Comparison of ENCODE assay signal across 19 cellular contexts in the genomic region with DNA sequence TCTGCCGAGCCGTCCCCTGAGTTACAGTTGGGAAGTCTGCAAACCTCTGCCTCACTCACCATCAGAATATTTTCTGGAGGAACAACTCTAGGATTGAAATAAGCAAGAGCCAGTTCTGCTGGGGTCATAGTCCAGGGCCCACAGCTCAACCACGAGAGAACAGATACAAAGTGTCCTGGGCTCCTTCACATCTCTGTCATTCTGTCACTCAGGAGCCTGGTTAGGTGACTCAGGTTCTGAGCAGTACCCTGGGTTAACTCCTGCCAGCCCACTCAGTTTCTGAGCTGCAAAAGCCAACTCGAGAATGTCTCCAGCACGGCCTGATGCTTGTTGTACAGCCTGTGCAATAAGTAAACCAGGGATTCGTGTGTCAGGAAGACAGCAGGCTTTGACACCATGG.
DNase-seq lines count a peak whose midpoint lies in the region; ATAC-seq and TF ChIP-seq lines count a peak whose summit lies in the region.
"Had no signal": no experiment of that assay in that cellular context is flagged by ENCODE, and none has a peak within 500 bp of the region (broad histone marks: within the 10 kb centered on the region; RNA-seq: fewer than 3 reads in every experiment).

No MANE protein-coding gene starts in this region.

- no peak overlapping the region for H3K27ac Mint-ChIP-seq in activated naive CD8-positive, alpha-beta T cell treated with anti-CD3 and anti-CD28 coated beads for 36 hours
- H3K27ac Mint-ChIP-seq: activated CD8-positive, alpha-beta memory T cell treated with anti-CD3 and anti-CD28 coated beads, Interleukin-2, amount 10 ng/mL, durations not matched to agents 7 days and 5 days; mesothelial cell of epicardium; neural progenitor cell had no signal

- peaks cover 27% of the 10 kb centered on the region for H3K4me1 ChIP-seq in cardiac muscle cell (ENCODE audit: low read depth)
- peaks cover 0 to 47% (median 19%) of the 10 kb centered on the region in 4 donors for H3K4me1 ChIP-seq in tibial artery

- peaks cover 33% of the 10 kb centered on the region for H3K4me1 Mint-ChIP-seq in activated naive CD8-positive, alpha-beta T cell treated with anti-CD3 and anti-CD28 coated beads for 36 hours

- H3K4me3 ChIP-seq in cardiac muscle cell (no peak overlapping the region), tibial artery (no peak overlapping the region)
- H3K4me3 ChIP-seq: adrenal gland, neural progenitor cell, psoas muscle had no signal

- H3K9me3 Mint-ChIP-seq in activated naive CD8-positive, alpha-beta T cell treated with anti-CD3 and anti-CD28 coated beads for 36 hours = no peaks in the 10 kb centered on the region
- H3K9me3 Mint-ChIP-seq: mesothelial cell of epicardium, neural progenitor cell had no signal

- no peaks in the 10 kb centered on the region for H3K27me3 Mint-ChIP-seq in activated naive CD8-positive, alpha-beta T cell treated with anti-CD3 and anti-CD28 coated beads for 36 hours
- H3K27me3 Mint-ChIP-seq: activated CD8-positive, alpha-beta memory T cell treated with anti-CD3 and anti-CD28 coated beads, Interleukin-2, amount 10 ng/mL, durations not matched to agents 7 days and 5 days had no signal

- no peaks in the 10 kb centered on the region for H3K36me3 Mint-ChIP-seq in activated naive CD8-positive, alpha-beta T cell treated with anti-CD3 and anti-CD28 coated beads for 36 hours
- H3K36me3 Mint-ChIP-seq: activated CD8-positive, alpha-beta memory T cell treated with anti-CD3 and anti-CD28 coated beads, Interleukin-2, amount 10 ng/mL, durations not matched to agents 7 days and 5 days; mesothelial cell of epicardium; neural progenitor cell had no signal

- H3K27me3 ChIP-seq in cardiac muscle cell (no peaks in the 10 kb centered on the region), tibial artery (no peaks in the 10 kb centered on the region)
- H3K27me3 ChIP-seq: adrenal gland, neural progenitor cell had no signal

- H3K4me3 Mint-ChIP-seq in activated naive CD8-positive, alpha-beta T cell treated with anti-CD3 and anti-CD28 coated beads for 36 hours = no peak overlapping the region
- H3K4me3 Mint-ChIP-seq: activated CD8-positive, alpha-beta memory T cell treated with anti-CD3 and anti-CD28 coated beads, Interleukin-2, amount 10 ng/mL, durations not matched to agents 7 days and 5 days; mesothelial cell of epicardium; neural progenitor cell had no signal

- intact Hi-C loops in Right ventricle myocardium inferior (cut with DNase I) = no loop called here
- intact Hi-C loops in tibial artery (cut with DNase I; ENCODE audit: low total_unique reads) = no loop called here

- no peak for ATAC-seq in Right ventricle myocardium inferior
- ATAC-seq in HG02970 (IDR thresholded peaks at IDR 0.05; ENCODE audit: low FRiP score, unreplicated experiment) = no peak
- ATAC-seq: activated CD8-positive, alpha-beta memory T cell treated with anti-CD3 and anti-CD28 coated beads, Interleukin-2, amount 10 ng/mL, durations not matched to agents 7 days and 5 days; psoas muscle had no signal

- no peaks in the 10 kb centered on the region for H3K9me3 ChIP-seq in cardiac muscle cell (ENCODE audit: low read depth)
- H3K9me3 ChIP-seq in tibial artery = no peaks in the 10 kb centered on the region
- H3K9me3 ChIP-seq: adrenal gland, psoas muscle had no signal

- TF ChIP-seq CTCF in cardiac muscle cell (IDR thresholded peaks at IDR 0.05; ENCODE audit: low read depth, low read length) (no peak), tibial artery (IDR thresholded peaks at IDR 0.05) (no peak)

- H3K36me3 ChIP-seq in cardiac muscle cell (no peaks in the 10 kb centered on the region), tibial artery (no peaks in the 10 kb centered on the region)
- H3K36me3 ChIP-seq: adrenal gland, neural progenitor cell had no signal

- H3K27ac ChIP-seq in cardiac muscle cell (peak overlapping the region; percentile 8), tibial artery (peak overlapping the region; percentile 18 to 45)
- H3K27ac ChIP-seq: neural progenitor cell, psoas muscle had no signal

- no peak for DNase-seq in cardiac muscle cell (ENCODE audit: low read depth in 1 of 2, low spot score in 1 of 2)
- no peak for DNase-seq in Right ventricle myocardium inferior (ENCODE audit: missing footprints)
- DNase-seq in activated naive CD8-positive, alpha-beta T cell treated with anti-CD3 and anti-CD28 coated beads for 36 hours = peak; percentile 3
- DNase-seq in stimulated activated CD4-positive, alpha-beta T cell treated with anti-CD3 and anti-CD28 coated beads, Interleukin-12 subunit alpha, Interleukin-12 subunit beta, amount 100 ng/mL, for 4 hours = peak; percentile 10
- DNase-seq in tibial artery = no peak
- DNase-seq in NK-92 treated with Interleukin-12 subunit alpha and Interleukin-12 subunit beta, amount 100 ng/mL, for 24 hours (lab: John Stamatoyannopoulos, UW) = no peak
- no peak for DNase-seq in NCI-H2107 (lab: John Stamatoyannopoulos, UW)
- DNase-seq: activated CD8-positive, alpha-beta memory T cell treated with anti-CD3 and anti-CD28 coated beads, Interleukin-2, amount 10 ng/mL, durations not matched to agents 7 days and 5 days; AML-193; Calu3; hippocampal formation; Kasumi-1; kidney; NCI-H1105 treated with DMSO at 0.1 percent for 48 hours; psoas muscle had no signal

Comparison
In these comparisons a context has a peak if more than half of its experiments do, and no peak if none do; other contexts are left out.
1. DNase-seq: peak in activated naive CD8-positive, alpha-beta T cell treated with anti-CD3 and anti-CD28 coated beads for 36 hours (single experiment) and stimulated activated CD4-positive, alpha-beta T cell treated with anti-CD3 and anti-CD28 coated beads, Interleukin-12 subunit alpha, Interleukin-12 subunit beta, amount 100 ng/mL, for 4 hours (single experiment); none in cardiac muscle cell (0 of 2), Right ventricle myocardium inferior (single experiment), tibial artery (0 of 2), NK-92 treated with Interleukin-12 subunit alpha and Interleukin-12 subunit beta, amount 100 ng/mL, for 24 hours (single experiment) and NCI-H2107 (single experiment).